20 cellular contexts compared by ENCODE assay signal in genomic region chr12:48686037-48686595, GRCh38. TPM values are rescaled to one million over a fixed set of nuclear protein-coding genes. Genes with fewer than 3 reads are reported as not detected.
DNase-seq lines count a peak whose midpoint lies in the region; ATAC-seq, FAIRE-seq and TF ChIP-seq lines count a peak whose summit lies in the region.
"Had no signal": no experiment of that assay in that cellular context is flagged by ENCODE, and none has a peak within 500 bp of the region (broad histone marks: within the 10 kb centered on the region; RNA-seq: fewer than 3 reads in every experiment).

No MANE protein-coding gene starts in this region.

- no peaks in the 10 kb centered on the region for H3K9me3 Mint-ChIP-seq in neural crest cell

- FAIRE-seq in A549 (lab: Jason Lieb, UNC) (no peak), K562 (lab: Jason Lieb, UNC) (no peak), urothelium cell line (lab: Jason Lieb, UNC) (no peak)
- FAIRE-seq: D721Med had no signal

- no peak for DNase-seq in A549 (ENCODE audit: low read depth in 1 of 2, low spot score in 1 of 2)
- DNase-seq in K562 (ENCODE audit: extremely low read depth in 1 of 4, low spot score in 3 of 4), result no peak
- no peak for DNase-seq in neural crest cell (ENCODE audit: low read depth, low spot score)
- no peak for DNase-seq in urothelium cell line (ENCODE audit: low spot score)
- no peak for DNase-seq in NK-92 treated with Interleukin-12 subunit alpha and Interleukin-12 subunit beta, amount 100 ng/mL, for 24 hours (lab: John Stamatoyannopoulos, UW)
- DNase-seq: EL, GOT3, MG63, NCI-H1417, NCI-H1694 treated with DMSO at 0.1 percent for 48 hours, NCI-H446 treated with DMSO at 0.1 percent for 48 hours, NCI-H69, SHP77 treated with DMSO at 0.1 percent for 48 hours had no signal

- no peak overlapping the region for H3K9ac ChIP-seq in K562 (ENCODE audit: insufficient read depth in 1 of 2, low read depth in 2 of 2, low read length in 2 of 2)

- H3K9me3 ChIP-seq in A549 (no peaks in the 10 kb centered on the region), HEK293 (ENCODE audit: control insufficient read depth, insufficient read depth, low read depth, low read length) (no peaks in the 10 kb centered on the region), K562 (replicated peaks; ENCODE audit: control insufficient read depth, insufficient read depth, low read depth, low read length) (no peaks in the 10 kb centered on the region)
- H3K9me3 ChIP-seq: MG63 had no signal

- in situ Hi-C loops in K562 (cut with MboI), result no loop called here

- ATAC-seq in A549 (no peak), K562 (no peak), HG02642 (IDR thresholded peaks at IDR 0.05; ENCODE audit: poor library complexity, unreplicated experiment) (no peak)
- ATAC-seq: HCT116 had no signal

- H3K27me3 Mint-ChIP-seq in neural crest cell (ENCODE audit: low read depth), result peaks cover 2% of the 10 kb centered on the region

- peaks cover 25% of the 10 kb centered on the region for H3K79me2 ChIP-seq in K562 (ENCODE audit: control insufficient read depth, insufficient read depth, low read length)

- no peaks in the 10 kb centered on the region for H4K20me1 ChIP-seq in K562 (replicated peaks; ENCODE audit: control insufficient read depth, insufficient read depth, low read length)

- WGBS in A549 (ENCODE audit: missing lambda C conversion rate), result 57% methylated on average over 3 of the region's 3 CpGs
- 30% methylated on average over 3 of the region's 3 CpGs for WGBS in K562 (ENCODE audit: insufficient coverage, low coverage, missing lambda C conversion rate)

- no TSS peak for BruUV-seq in K562 (replicated peaks; lab: Mats Ljungman, UMichigan)

- intact Hi-C loops in K562 (cut with micrococcal nuclease), result no loop called here

- no peak overlapping the region for H3K4me2 ChIP-seq in A549
- H3K4me2 ChIP-seq in K562 (ENCODE audit: insufficient read depth, low read length), result no peak overlapping the region

- H3K36me3 ChIP-seq in HEK293 (ENCODE audit: control insufficient read depth in 2 of 2, insufficient read depth in 1 of 2, low read length in 2 of 2) (peaks cover 25 to 35% of the 10 kb centered on the region in 2 experiments), K562 (ENCODE audit: control insufficient read depth, insufficient read depth, low read length) (peaks cover 37% of the 10 kb centered on the region)

- H3K4me3 ChIP-seq in A549, result no peak overlapping the region
- no peak overlapping the region for H3K4me3 ChIP-seq in HEK293 (ENCODE audit: low read depth, low read length)
- H3K4me3 ChIP-seq in K562, result no peak overlapping the region
- H3K4me3 ChIP-seq: MG63, SK-N-MC had no signal

- H3K4me1 ChIP-seq in A549, result no peaks in the 10 kb centered on the region
- no peaks in the 10 kb centered on the region for H3K4me1 ChIP-seq in HEK293 (ENCODE audit: control insufficient read depth, insufficient read depth, low read length)
- peaks cover 5 to 9% of the 10 kb centered on the region in 2 experiments; a peak in 4 of 5 replicates for H3K4me1 ChIP-seq in K562 (replicated peaks in 1 of 2; ENCODE audit: control insufficient read depth in 2 of 2, insufficient read depth in 2 of 2, low read length in 2 of 2)

- H3K4me1 Mint-ChIP-seq in neural crest cell, result peaks cover 9% of the 10 kb centered on the region

- no peaks in the 10 kb centered on the region for H3K9me1 ChIP-seq in K562 (ENCODE audit: control insufficient read depth, insufficient read depth, low read length)

- no peak overlapping the region for H3K27ac Mint-ChIP-seq in neural crest cell (ENCODE audit: unreplicated experiment)

- no peak overlapping the region for H2AFZ ChIP-seq in K562 (ENCODE audit: low read depth, low read length)

- peak overlapping the region; percentile 46 for H3K4me3 Mint-ChIP-seq in neural crest cell

- TF ChIP-seq EP300 in A549 (IDR thresholded peaks at IDR 0.05) (no peak), K562 (IDR thresholded peaks at IDR 0.05; ENCODE audit: low read length) (no peak)

- TF ChIP-seq RAD21 in A549 (conservative IDR thresholded peaks at IDR 0.05 in 1 of 2, IDR thresholded peaks at IDR 0.05 in 1 of 2) (no peak), K562 (CRISPR knock-in tag; conservative IDR thresholded peaks at IDR 0.05 in 1 of 2, IDR thresholded peaks at IDR 0.05 in 1 of 2) (no peak)

- POLR2A ChIA-PET in A549 (lab: Yijun Ruan, JAX) (no interaction called here), HEK293 (lab: Yijun Ruan, JAX) (interaction anchor here (0.6 to 1.2 kb wide), 2 partner anchors 22 to 109 kb away, joined by 3 to 4 read pairs; no protein-coding TSS in a partner anchor), K562 (lab: Yijun Ruan, JAX) (interaction anchor here (0.8 to 1.8 kb wide), 2 partner anchors 10 to 30 kb away, joined by 3 to 5 read pairs; no protein-coding TSS in a partner anchor)

- H3K36me3 Mint-ChIP-seq in neural crest cell (ENCODE audit: low read depth), result peaks cover 12% of the 10 kb centered on the region

- TF ChIP-seq CTCF in A549 (IDR thresholded peaks at IDR 0.05), result no peak
- TF ChIP-seq CTCF in HEK293 (tag by site-specific recombination; IDR thresholded peaks at IDR 0.05), result no peak
- TF ChIP-seq CTCF in K562 (IDR thresholded peaks at IDR 0.05 in 2 of 3, conservative IDR thresholded peaks at IDR 0.05 in 1 of 3; ENCODE audit: insufficient read depth in 2 of 3, low read depth in 1 of 3, low read length in 3 of 3), result no peak
- TF ChIP-seq CTCF in neural crest cell (conservative IDR thresholded peaks at IDR 0.05), result no peak

- no peak for TF ChIP-seq POLR2A in A549 (IDR thresholded peaks at IDR 0.05; ENCODE audit: low read length)
- peak; percentile 43; the same call in 1 of the 2 replicates for TF ChIP-seq POLR2A in K562 (conservative IDR thresholded peaks at IDR 0.05)

- no peaks in the 10 kb centered on the region for H3K27me3 ChIP-seq in K562 (ENCODE audit: control insufficient read depth in 2 of 2, insufficient read depth in 2 of 2, low read length in 2 of 2)
- H3K27me3 ChIP-seq: MG63 had no signal

- no peak overlapping the region for H3K27ac ChIP-seq in A549
- H3K27ac ChIP-seq in HEK293 (ENCODE audit: extremely low read depth, low read depth, low read length), result no peak overlapping the region
- 0 out of 3 replicates have a peak overlapping the region, but pooled peaks have one; percentile 18 for H3K27ac ChIP-seq in K562 (ENCODE audit: extremely low read depth, low read depth, low read length)
- H3K27ac ChIP-seq: C4-2B, RWPE1, SK-N-MC had no signal

- CTCF ChIA-PET in A549 (lab: Yijun Ruan, JAX), result interaction anchor here (0.6 to 1.3 kb wide), 3 partner anchors 18 to 67 kb away, joined by 3 to 5 read pairs (median 4); no protein-coding TSS in a partner anchor
- CTCF ChIA-PET in HEK293 (lab: Yijun Ruan, JAX), result interaction anchor here (0.9 kb wide), 1 partner anchor 131 kb away, joined by 4 read pairs; no protein-coding TSS in a partner anchor
- CTCF ChIA-PET in K562 (lab: Yijun Ruan, JAX; ENCODE audit: low intra/inter-chr PET ratio), result no interaction called here

RNA-seq across cellular contexts. Expression of gene KANSL2, which starts 4.1 kb away (rescaled TPM):
- polyA plus RNA-seq in A549 (2011; rRNA removed), result 59.4 and 62.8 TPM in 2 replicates
- 38.6 and 39.2 TPM in 2 replicates for polyA plus RNA-seq in A549 (2012; cell fraction: cytosol; rRNA removed)
- 35.2 and 40.2 TPM in 2 replicates for polyA plus RNA-seq in A549 (2012; cell fraction: nucleus; rRNA removed)
- polyA plus RNA-seq in A549 (2017; fragmentation: RNase III; extraction: RNeasy Plus Mini Kit Qiagen cat#74134 plus additional on column Dnase treatment), result 30.2 to 31.4 TPM (median 30.3 TPM) in 3 replicates
- polyA minus RNA-seq in A549 (2011; rRNA and poly(A)+ RNA removed), result 93.9 and 98.2 TPM in 2 replicates
- 193 and 271 TPM in 2 replicates for total RNA-seq in K562 (2011; cell fraction: chromatin; rRNA removed; ENCODE audit: low replicate concordance)
- 175 and 180 TPM in 2 replicates for total RNA-seq in K562 (2011; cell fraction: nucleolus; rRNA removed)
- total RNA-seq in K562 (2011; cell fraction: nucleoplasm; rRNA removed), result 137 and 174 TPM in 2 replicates
- 41.1 and 43.8 TPM in 2 replicates for total RNA-seq in K562 (2014; rRNA removed)
- 65.0 and 70.3 TPM in 2 replicates for total RNA-seq in K562 (2014; rRNA removed; fragmentation: Illumina TruSeq; extraction: Trizol)
- total RNA-seq in K562 (2015; rRNA removed; fragmentation: Illumina TruSeq; extraction: Trizol), result 48.1 and 55.4 TPM in 2 replicates
- total RNA-seq in K562 (2021), result 43.6 and 44.8 TPM in 2 replicates
- polyA plus RNA-seq in K562 (2011; rRNA removed), result 60.3 and 63.9 TPM in 2 replicates
- 54.6 and 68.2 TPM in 2 replicates for polyA plus RNA-seq in K562 (2011; cell fraction: cytosol; rRNA removed)
- polyA plus RNA-seq in K562 (2011; cell fraction: nucleus; rRNA removed), result 83.7 and 86.1 TPM in 2 replicates
- polyA plus RNA-seq in K562 (2012), result 27.8 and 47.9 TPM in 2 replicates
- 45.6 and 48.5 TPM in 2 replicates for polyA plus RNA-seq in K562 (2014; fragmentation: Illumina TruSeq; extraction: Trizol)
- polyA plus RNA-seq in K562 (2014; fragmentation: Nextera tagmentation; extraction: Ambion mirVana), result 10 to 100 TPM; 80.0 to 89.8 TPM
- 51.6 and 57.6 TPM in 2 replicates for polyA plus RNA-seq in K562 (2014; rRNA removed)
- 134 and 138 TPM in 2 replicates for polyA minus RNA-seq in K562 (2011; rRNA and poly(A)+ RNA removed)
- polyA minus RNA-seq in K562 (2011; cell fraction: cytosol; rRNA and poly(A)+ RNA removed), result 26.6 and 44.2 TPM in 2 replicates
- polyA minus RNA-seq in K562 (2011; cell fraction: nucleus; rRNA and poly(A)+ RNA removed), result 97.1 and 104 TPM in 2 replicates
- total RNA-seq in neural crest cell, result 58.9 and 60.7 TPM in 2 replicates

RNA-seq across cellular contexts. Expression of gene CCNT1, which starts 30.4 kb away (rescaled TPM):
- polyA plus RNA-seq in A549 (2011; rRNA removed) (54.5 and 56.2 TPM in 2 replicates), A549 (2017; fragmentation: RNase III; extraction: RNeasy Plus Mini Kit Qiagen cat#74134 plus additional on column Dnase treatment) (12.9 to 13.0 TPM (median 13.0 TPM) in 3 replicates), K562 (2011; rRNA removed) (44.4 and 49.7 TPM in 2 replicates), K562 (2014; fragmentation: Illumina TruSeq; extraction: Trizol) (27.1 and 33.4 TPM in 2 replicates), K562 (2014; fragmentation: Nextera tagmentation; extraction: Ambion mirVana) (10 to 100 TPM in 1 of 2 experiments, 1 to 10 TPM in 1; 9.7 to 10.5 TPM), K562 (2014; rRNA removed) (18.2 and 18.5 TPM in 2 replicates)
- 4.4 and 5.3 TPM in 2 replicates for polyA plus RNA-seq in A549 (2012; cell fraction: cytosol; rRNA removed)
- polyA plus RNA-seq in A549 (2012; cell fraction: nucleus; rRNA removed), result 7.4 and 12.6 TPM in 2 replicates
- polyA minus RNA-seq in A549 (2011; rRNA and poly(A)+ RNA removed), result 69.4 and 76.3 TPM in 2 replicates
- total RNA-seq in K562 (2011; cell fraction: chromatin; rRNA removed; ENCODE audit: low replicate concordance), result 99.4 and 118 TPM in 2 replicates
- 36.3 and 46.0 TPM in 2 replicates for total RNA-seq in K562 (2011; cell fraction: nucleolus; rRNA removed)
- total RNA-seq in K562 (2011; cell fraction: nucleoplasm; rRNA removed), result 45.0 and 52.4 TPM in 2 replicates
- total RNA-seq in K562 (2014; rRNA removed) (17.1 and 24.0 TPM in 2 replicates), K562 (2014; rRNA removed; fragmentation: Illumina TruSeq; extraction: Trizol) (51.0 and 60.3 TPM in 2 replicates), K562 (2015; rRNA removed; fragmentation: Illumina TruSeq; extraction: Trizol) (37.6 and 39.0 TPM in 2 replicates), K562 (2021) (52.4 and 53.9 TPM in 2 replicates), neural crest cell (57.0 and 58.3 TPM in 2 replicates)
- 14.6 and 26.2 TPM in 2 replicates for polyA plus RNA-seq in K562 (2011; cell fraction: cytosol; rRNA removed)
- 54.4 and 61.1 TPM in 2 replicates for polyA plus RNA-seq in K562 (2011; cell fraction: nucleus; rRNA removed)
- polyA plus RNA-seq in K562 (2012), result 14.2 and 17.1 TPM in 2 replicates
- polyA minus RNA-seq in K562 (2011; rRNA and poly(A)+ RNA removed), result 223 and 245 TPM in 2 replicates
- 31.3 and 40.4 TPM in 2 replicates for polyA minus RNA-seq in K562 (2011; cell fraction: cytosol; rRNA and poly(A)+ RNA removed)
- 28.1 and 55.5 TPM in 2 replicates for polyA minus RNA-seq in K562 (2011; cell fraction: nucleus; rRNA and poly(A)+ RNA removed)
